2 cellular contexts compared by ENCODE assay signal in genomic region chr3:153182491-153182890, GRCh38.
TF ChIP-seq lines count a peak whose summit lies in the region.

No MANE protein-coding gene starts in this region.

TF ChIP-seq in SK-N-SH, 30 proteins besides CTCF, POLR2A, EP300 and RAD21 (continued from another document):
- TF ChIP-seq ZBTB33 (IDR thresholded peaks at IDR 0.05; ENCODE audit: borderline replicate concordance, low read depth): no peak
- no peak for TF ChIP-seq RXRA (IDR thresholded peaks at IDR 0.05; ENCODE audit: borderline replicate concordance, low read depth)
- TF ChIP-seq MXI1 (IDR thresholded peaks at IDR 0.05; ENCODE audit: low read depth, low read length): no peak
- no peak for TF ChIP-seq IRF3 (IDR thresholded peaks at IDR 0.05; ENCODE audit: low read depth, low read length)
- no peak for TF ChIP-seq YY1 (IDR thresholded peaks at IDR 0.05; ENCODE audit: low read depth)
- no peak for TF ChIP-seq MEF2A (IDR thresholded peaks at IDR 0.05; ENCODE audit: borderline replicate concordance, low read depth)
TF ChIP-seq in SK-N-SH: peak in this region for 0.

TF ChIP-seq in SK-N-SH treated with all-trans-retinoic acid at 6 μM for 48 hours, 23 proteins besides CTCF, POLR2A, EP300 and RAD21 (continued from another document):
- TF ChIP-seq CREB5 (CRISPR knock-in tag; IDR thresholded peaks at IDR 0.05; ENCODE audit: low read depth): no peak
- TF ChIP-seq ARNTL (CRISPR knock-in tag; IDR thresholded peaks at IDR 0.05; ENCODE audit: borderline replicate concordance, low read depth): no peak
- TF ChIP-seq POU6F1 (CRISPR knock-in tag; IDR thresholded peaks at IDR 0.05; ENCODE audit: borderline replicate concordance, low read depth): no peak
